In genomic region chr12:50763637-50764115, GRCh38 we compare ENCODE assay signal across 8 cellular contexts. TPM values are rescaled to one million over a fixed set of nuclear protein-coding genes. Genes with fewer than 3 reads are reported as not detected.
A peak's percentile ranks its signal among the peaks of the same experiment; 100 is the strongest.
DNase-seq lines count a peak whose midpoint lies in the region; ATAC-seq, FAIRE-seq and TF ChIP-seq lines count a peak whose summit lies in the region.

TSS of gene ATF1 (plus strand) at chr12:50764101. CDS start at chr12:50780146, 16,045 bp downstream.

- H3K36me3 ChIP-seq in astrocyte (ENCODE audit: insufficient read depth, low read length) (no peaks in the 10 kb centered on the region), aorta (ENCODE audit: control insufficient read depth in 1 of 2, insufficient read depth in 2 of 2, low read length in 1 of 2) (no peaks in the 10 kb centered on the region)

- TF ChIP-seq CTCF in astrocyte (IDR thresholded peaks at IDR 0.05; ENCODE audit: insufficient read depth, low read depth, low read length): no peak

- H3K9me3 ChIP-seq in astrocyte (ENCODE audit: insufficient read depth, low read depth, low read length) (no peaks in the 10 kb centered on the region), aorta (ENCODE audit: control insufficient read depth, low read length) (no peaks in the 10 kb centered on the region)

- WGBS in aorta, 2 donors: 0% methylated on average over 40 to 41 of the region's 41 CpGs

- peaks cover 12% of the 10 kb centered on the region for H3K4me1 Mint-ChIP-seq in astrocyte (ENCODE audit: low read depth, unreplicated experiment)

- H3K9ac ChIP-seq in astrocyte (ENCODE audit: low read length): peak within 1 kb of the TSS; percentile 93

- H3K4me2 ChIP-seq in astrocyte (ENCODE audit: low read length): peak within 1 kb of the TSS; percentile 95

- intact Hi-C loops in T-helper 2 cell treated with Interferon-gamma antibody and Interleukin-4, amounts not matched to agents 100 ng/mL and 5 ng/mL, for 36 hours (cut with micrococcal nuclease): loop anchor here (1.0 to 10.0 kb wide), 6 partner anchors 61 to 454 kb away; partner anchors contain the start of genes DIP2B, LETMD1, POU6F1 and TFCP2
- intact Hi-C loops in aorta (cut with DNase I): no loop called here

- DNase-seq in NCI-H1694 (lab: John Stamatoyannopoulos, UW) (peak; percentile 76), astrocyte (ENCODE audit: low read depth) (peak; percentile 89), hepatic stellate cell (ENCODE audit: low spot score) (peak; percentile 95), renal cortical epithelial cell (ENCODE audit: low read depth) (peak; percentile 75), aorta (peak; percentile 94 to 96)

- FAIRE-seq in astrocyte (lab: Jason Lieb, UNC): no peak

- H3K4me1 ChIP-seq in astrocyte (ENCODE audit: insufficient read depth, low read length) (peaks cover 7% of the 10 kb centered on the region), aorta (ENCODE audit: control insufficient read depth in 1 of 2, insufficient read depth in 2 of 2, low read length in 2 of 2) (peaks cover 0 to 7% of the 10 kb centered on the region in 2 donors)

- H3K4me3 ChIP-seq in astrocyte (ENCODE audit: insufficient read depth, low read depth, low read length): peak within 1 kb of the TSS; percentile 87
- H3K4me3 ChIP-seq in aorta (ENCODE audit: low read length in 2 of 2): peak within 1 kb of the TSS; percentile 78 to 100

- H3K9me3 Mint-ChIP-seq in astrocyte (ENCODE audit: unreplicated experiment): no peaks in the 10 kb centered on the region

- peak within 1 kb of the TSS; percentile 94 for H3K27ac Mint-ChIP-seq in astrocyte (ENCODE audit: unreplicated experiment)

- H3K79me2 ChIP-seq in astrocyte (ENCODE audit: insufficient read depth, low read length): peaks cover 48% of the 10 kb centered on the region

- no peaks in the 10 kb centered on the region for H3K36me3 Mint-ChIP-seq in astrocyte (ENCODE audit: low read depth, unreplicated experiment)

- H3K27ac ChIP-seq in astrocyte (ENCODE audit: low read depth, low read length): peak within 1 kb of the TSS; percentile 92
- peak within 1 kb of the TSS; percentile 34 to 96 for H3K27ac ChIP-seq in aorta (ENCODE audit: low read depth in 1 of 2, low read length in 2 of 2)

- ATAC-seq in GM18498 (IDR thresholded peaks at IDR 0.05; ENCODE audit: unreplicated experiment) (peak; percentile 79), HG02852 (IDR thresholded peaks at IDR 0.05; ENCODE audit: unreplicated experiment) (peak; percentile 75), aorta (ENCODE audit: low FRiP score) (peak; percentile 97)

- peak within 1 kb of the TSS; percentile 92 for H3K4me3 Mint-ChIP-seq in astrocyte (ENCODE audit: unreplicated experiment)

- H3K27me3 ChIP-seq in astrocyte (ENCODE audit: insufficient read depth, low read length): no peaks in the 10 kb centered on the region
- H3K27me3 ChIP-seq in aorta (ENCODE audit: control insufficient read depth in 1 of 2, insufficient read depth in 2 of 2, low read length in 1 of 2): no peaks in the 10 kb centered on the region

- no peaks in the 10 kb centered on the region for H3K27me3 Mint-ChIP-seq in astrocyte (ENCODE audit: low read depth, unreplicated experiment)

- H4K20me1 ChIP-seq in astrocyte (ENCODE audit: insufficient read depth, low read length): peaks cover 36% of the 10 kb centered on the region

- H2AFZ ChIP-seq in astrocyte (ENCODE audit: low read depth, low read length): peak within 1 kb of the TSS; percentile 99

RNA-seq across cellular contexts. Expression of gene ATF1, which starts in this region (rescaled TPM):
- total RNA-seq in T-helper 2 cell treated with Interferon-gamma antibody and Interleukin-4, amounts not matched to agents 100 ng/mL and 5 ng/mL, for 36 hours: 50.3 and 54.5 TPM in 2 replicates
- 23.3 and 25.0 TPM in 2 replicates for total RNA-seq in astrocyte
- 17.0 and 25.3 TPM in 2 replicates for total RNA-seq in renal cortical epithelial cell
- total RNA-seq in aorta: 10 to 100 TPM; 30.9 to 39.0 TPM
- polyA plus RNA-seq in aorta: 10 to 100 TPM; 10.8 to 22.5 TPM

Comparison
In these comparisons a context has a peak if more than half of its experiments do, and no peak if none do; other contexts are left out.
1. Peak in every context shown above with its lines: DNase-seq, ATAC-seq, H3K4me3 ChIP-seq and H3K27ac ChIP-seq.